8 cellular contexts compared by ENCODE assay signal in genomic region chrX:1535241-1536041, GRCh38. TPM values are rescaled to one million over a fixed set of nuclear protein-coding genes. Genes with fewer than 3 reads are reported as not detected.
DNase-seq lines count a peak whose midpoint lies in the region; ATAC-seq and TF ChIP-seq lines count a peak whose summit lies in the region.

No MANE protein-coding gene starts in this region.

- no peak overlapping the region for H2AFZ ChIP-seq in SU-DHL-6 (ENCODE audit: low read depth, low read length, severe bottlenecking)

- TF ChIP-seq CTCF in SU-DHL-6 (IDR thresholded peaks at IDR 0.05; ENCODE audit: insufficient read depth, low read length, poor library complexity, severe bottlenecking): no peak
- TF ChIP-seq CTCF in chondrocyte (IDR thresholded peaks at IDR 0.05): no peak
- TF ChIP-seq CTCF in WERI-Rb-1 (IDR thresholded peaks at IDR 0.05; ENCODE audit: low read depth, low read length): no peak

- H3K9ac ChIP-seq in SU-DHL-6 (ENCODE audit: low read length): peak overlapping the region; percentile 81

- H3K27ac Mint-ChIP-seq in chondrocyte (ENCODE audit: unreplicated experiment): no peak overlapping the region

- H3K79me2 ChIP-seq in SU-DHL-6 (ENCODE audit: insufficient read depth, low read length): peaks cover 32% of the 10 kb centered on the region

- H3F3A ChIP-seq in SU-DHL-6 (ENCODE audit: insufficient read depth): peaks cover 23% of the 10 kb centered on the region

- no peaks in the 10 kb centered on the region for H3K36me3 Mint-ChIP-seq in chondrocyte (ENCODE audit: low read depth)

- H3K27ac ChIP-seq in SU-DHL-6 (ENCODE audit: low read depth, low read length) (peak overlapping the region; percentile 100), WERI-Rb-1 (no peak overlapping the region)

- H3K36me3 ChIP-seq in SU-DHL-6 (ENCODE audit: low read length): peaks cover 6% of the 10 kb centered on the region
- H3K36me3 ChIP-seq in WERI-Rb-1: no peaks in the 10 kb centered on the region

- no peaks in the 10 kb centered on the region for H4K20me1 ChIP-seq in SU-DHL-6 (ENCODE audit: low read depth, low read length)

- H3K9me2 ChIP-seq in SU-DHL-6 (replicated peaks; ENCODE audit: insufficient read depth, low read length): no peaks in the 10 kb centered on the region

- H3K27me3 ChIP-seq in SU-DHL-6 (ENCODE audit: low read length) (no peaks in the 10 kb centered on the region), WERI-Rb-1 (ENCODE audit: insufficient read depth, low read depth, severe bottlenecking) (no peaks in the 10 kb centered on the region)

- peak; percentile 25 for ATAC-seq in GM21723 (IDR thresholded peaks at IDR 0.05; ENCODE audit: unreplicated experiment)
- ATAC-seq in GM21737 (IDR thresholded peaks at IDR 0.05; ENCODE audit: unreplicated experiment): no peak
- ATAC-seq in HG02970 (IDR thresholded peaks at IDR 0.05; ENCODE audit: low FRiP score, unreplicated experiment): no peak

- no peaks in the 10 kb centered on the region for H3K9me3 Mint-ChIP-seq in chondrocyte (ENCODE audit: low read depth)

- no peaks in the 10 kb centered on the region for H3K9me3 ChIP-seq in SU-DHL-6 (ENCODE audit: insufficient read depth, low read length)
- H3K9me3 ChIP-seq in WERI-Rb-1 (ENCODE audit: severe bottlenecking): no peaks in the 10 kb centered on the region

- H3K4me2 ChIP-seq in SU-DHL-6 (ENCODE audit: low read depth, low read length, poor library complexity, severe bottlenecking): peak overlapping the region; percentile 90

- peaks cover 6% of the 10 kb centered on the region for H3K4me1 Mint-ChIP-seq in chondrocyte (ENCODE audit: low read depth)

- H3K4me3 ChIP-seq in SU-DHL-6 (ENCODE audit: insufficient read depth, low read length, poor library complexity, severe bottlenecking): peak overlapping the region; percentile 73
- H3K4me3 ChIP-seq in WERI-Rb-1 (ENCODE audit: low read depth, low read length): no peak overlapping the region

- DNase-seq in CD1c-positive myeloid dendritic cell (ENCODE audit: extremely low spot score) (peak; percentile 87), chondrocyte (ENCODE audit: low spot score) (peak; percentile 44), WERI-Rb-1 (no peak)
- DNase-seq in stimulated activated CD8-positive, alpha-beta memory T cell treated with anti-CD3 and anti-CD28 coated beads, Interleukin-4, amount 100 ng/mL, for 48 hours: peak; percentile 73

- no peak overlapping the region for H3K4me3 Mint-ChIP-seq in chondrocyte (ENCODE audit: unreplicated experiment)

- H3K27me3 Mint-ChIP-seq in chondrocyte (ENCODE audit: low read depth): no peaks in the 10 kb centered on the region

RNA-seq across cellular contexts. Expression of gene P2RY8, which starts 1.5 kb away (rescaled TPM):
- total RNA-seq in chondrocyte: not detected in 3 replicates

RNA-seq across cellular contexts. Expression of gene AKAP17A, which starts 56.0 kb away (rescaled TPM):
- total RNA-seq in chondrocyte: 33.2 to 38.0 TPM (median 34.3 TPM) in 3 replicates
